19 cellular contexts compared by ENCODE assay signal in genomic region chr12:53992377-53992776, GRCh38. TPM values are rescaled to one million over a fixed set of nuclear protein-coding genes. Genes with fewer than 3 reads are reported as not detected.
DNase-seq lines count a peak whose midpoint lies in the region; ATAC-seq and TF ChIP-seq lines count a peak whose summit lies in the region.
"Had no signal": no experiment of that assay in that cellular context is flagged by ENCODE, and none has a peak within 500 bp of the region (broad histone marks: within the 10 kb centered on the region; RNA-seq: fewer than 3 reads in every experiment).

No MANE protein-coding gene starts in this region.

- H3K36me3 Mint-ChIP-seq in endothelial cell (ENCODE audit: low read depth, unreplicated experiment) (peaks cover 4% of the 10 kb centered on the region), neural progenitor cell (no peaks in the 10 kb centered on the region)
- peaks cover 0 to 6% (median 0%) of the 10 kb centered on the region in 5 donors for H3K36me3 Mint-ChIP-seq in naive thymus-derived CD4-positive, alpha-beta T cell

- TF ChIP-seq CTCF in endothelial cell (IDR thresholded peaks at IDR 0.05; ENCODE audit: unreplicated experiment) (no peak), psoas muscle (IDR thresholded peaks at IDR 0.05) (no peak), neural progenitor cell (IDR thresholded peaks at IDR 0.05) (no peak)

- no peak for DNase-seq in stimulated activated naive CD8-positive, alpha-beta T cell treated with anti-CD3 and anti-CD28 coated beads, Interleukin-15, Interleukin-2, amounts not matched to agents 100 U/mL and 50 U/mL, for 24 hours
- no peak for DNase-seq in stimulated activated naive CD8-positive, alpha-beta T cell treated with anti-CD3 and anti-CD28 coated beads, Interleukin-15, amount 100 ng/mL, for 72 hours
- DNase-seq in endothelial cell (ENCODE audit: low spot score) (no peak), psoas muscle (no peak), SJCRH30 (no peak), neural progenitor cell (ENCODE audit: low spot score) (no peak), DMS114 treated with DMSO at 0.1 percent for 48 hours (lab: John Stamatoyannopoulos, UW; ENCODE audit: unreplicated experiment) (no peak)
- no peak for DNase-seq in naive thymus-derived CD4-positive, alpha-beta T cell
- DNase-seq: DMS79, NCI-H1048, NCI-H146, NCI-H2107, NCI-H345, NCI-H526 treated with DMSO at 0.1 percent for 48 hours, Right ventricle myocardium superior had no signal

- peaks cover 100% of the 10 kb centered on the region for H3K27me3 Mint-ChIP-seq in stimulated activated naive CD8-positive, alpha-beta T cell treated with anti-CD3 and anti-CD28 coated beads, Interleukin-15, amount 100 ng/mL, for 72 hours
- H3K27me3 Mint-ChIP-seq in endothelial cell (ENCODE audit: unreplicated experiment) = peaks cover 41% of the 10 kb centered on the region
- H3K27me3 Mint-ChIP-seq in naive thymus-derived CD4-positive, alpha-beta T cell = peaks cover 89 to 98% (median 92%) of the 10 kb centered on the region in 5 donors
- peaks cover 98% of the 10 kb centered on the region for H3K27me3 Mint-ChIP-seq in neural progenitor cell (ENCODE audit: insufficient read depth, low read depth)

- no peak overlapping the region for H3K4me3 Mint-ChIP-seq in stimulated activated naive CD8-positive, alpha-beta T cell treated with anti-CD3 and anti-CD28 coated beads, Interleukin-15, amount 100 ng/mL, for 72 hours
- H3K4me3 Mint-ChIP-seq in endothelial cell (ENCODE audit: unreplicated experiment) (no peak overlapping the region), neural progenitor cell (no peak overlapping the region)
- peak overlapping the region in 1 of 10 donors; percentile 27 for H3K4me3 Mint-ChIP-seq in naive thymus-derived CD4-positive, alpha-beta T cell

- H3K9me3 Mint-ChIP-seq in stimulated activated naive CD8-positive, alpha-beta T cell treated with anti-CD3 and anti-CD28 coated beads, Interleukin-15, amount 100 ng/mL, for 72 hours = no peaks in the 10 kb centered on the region
- H3K9me3 Mint-ChIP-seq in endothelial cell (ENCODE audit: unreplicated experiment) (no peaks in the 10 kb centered on the region), neural progenitor cell (peaks cover 6% of the 10 kb centered on the region)
- peaks cover 0 to 8% (median 0%) of the 10 kb centered on the region in 11 donors for H3K9me3 Mint-ChIP-seq in naive thymus-derived CD4-positive, alpha-beta T cell

- WGBS in psoas muscle, 3 donors = 55 to 62% (median 56%) methylated on average over 5 of the region's 5 CpGs

- H3K4me3 ChIP-seq in psoas muscle (peak overlapping the region; percentile 79), SJCRH30 (no peak overlapping the region), neural progenitor cell (no peak overlapping the region)
- no peak overlapping the region for H3K4me3 ChIP-seq in naive thymus-derived CD4-positive, alpha-beta T cell (ENCODE audit: low read length)
- H3K4me3 ChIP-seq: GM12878, K562 had no signal

- H3F3A ChIP-seq in neural progenitor cell (ENCODE audit: low read depth) = no peaks in the 10 kb centered on the region

- H3K4me1 ChIP-seq in psoas muscle (peaks cover 41% of the 10 kb centered on the region), SJCRH30 (no peaks in the 10 kb centered on the region), neural progenitor cell (no peaks in the 10 kb centered on the region)
- peaks cover 22 to 27% of the 10 kb centered on the region in 2 donors for H3K4me1 ChIP-seq in naive thymus-derived CD4-positive, alpha-beta T cell (ENCODE audit: control insufficient read depth in 2 of 2, insufficient read depth in 2 of 2, low read length in 2 of 2)

- H3K27ac ChIP-seq in psoas muscle (peak overlapping the region; percentile 95), SJCRH30 (no peak overlapping the region), neural progenitor cell (no peak overlapping the region)
- no peak overlapping the region for H3K27ac ChIP-seq in naive thymus-derived CD4-positive, alpha-beta T cell (ENCODE audit: low read depth, low read length)

- H2AFZ ChIP-seq in neural progenitor cell (replicated peaks) = no peak overlapping the region

- H3K9me3 ChIP-seq in psoas muscle = no peaks in the 10 kb centered on the region
- H3K9me3 ChIP-seq in SJCRH30 (replicated peaks) = no peaks in the 10 kb centered on the region
- H3K9me3 ChIP-seq in naive thymus-derived CD4-positive, alpha-beta T cell (ENCODE audit: control insufficient read depth in 2 of 3, low read length in 3 of 3) = no peaks in the 10 kb centered on the region
- no peaks in the 10 kb centered on the region for H3K9me3 ChIP-seq in neural progenitor cell (ENCODE audit: low read depth)

- intact Hi-C loops in psoas muscle (cut with DNase I) = no loop called here
- intact Hi-C loops in naive thymus-derived CD4-positive, alpha-beta T cell (cut with micrococcal nuclease) = no loop called here

- H3K9ac ChIP-seq in neural progenitor cell = no peak overlapping the region

- H3K4me1 Mint-ChIP-seq in stimulated activated naive CD8-positive, alpha-beta T cell treated with anti-CD3 and anti-CD28 coated beads, Interleukin-15, amount 100 ng/mL, for 72 hours = peaks cover 84% of the 10 kb centered on the region
- H3K4me1 Mint-ChIP-seq in endothelial cell (ENCODE audit: unreplicated experiment) = peaks cover 43% of the 10 kb centered on the region
- peaks cover 33 to 62% (median 45%) of the 10 kb centered on the region in 7 donors for H3K4me1 Mint-ChIP-seq in naive thymus-derived CD4-positive, alpha-beta T cell
- H3K4me1 Mint-ChIP-seq in neural progenitor cell = peaks cover 2% of the 10 kb centered on the region

- CTCF ChIA-PET in naive thymus-derived CD4-positive, alpha-beta T cell (lab: Charles Lee) = interaction anchor here (1.1 kb wide), 1 partner anchor 8 kb away, joined by 3 read pairs; the partner anchor contains the start of gene HOXC9

- no peaks in the 10 kb centered on the region for H3K79me2 ChIP-seq in neural progenitor cell (ENCODE audit: low read depth)

- POLR2A ChIA-PET in naive thymus-derived CD4-positive, alpha-beta T cell (lab: Charles Lee) = interaction anchor here (0.5 kb wide), 1 partner anchor 25 kb away, joined by 3 read pairs; no protein-coding TSS in a partner anchor

- H3K27ac Mint-ChIP-seq in stimulated activated naive CD8-positive, alpha-beta T cell treated with anti-CD3 and anti-CD28 coated beads, Interleukin-15, amount 100 ng/mL, for 72 hours = no peak overlapping the region
- peak overlapping the region; percentile 42 for H3K27ac Mint-ChIP-seq in endothelial cell (ENCODE audit: unreplicated experiment)
- no peak overlapping the region for H3K27ac Mint-ChIP-seq in naive thymus-derived CD4-positive, alpha-beta T cell
- H3K27ac Mint-ChIP-seq in neural progenitor cell = no peak overlapping the region
- H3K27ac Mint-ChIP-seq: CD14-positive monocyte had no signal

- ATAC-seq in stimulated activated naive CD8-positive, alpha-beta T cell treated with anti-CD3 and anti-CD28 coated beads, Interleukin-15, Interleukin-2, amounts not matched to agents 100 U/mL and 50 U/mL, for 24 hours = peak; percentile 28
- ATAC-seq in stimulated activated naive CD8-positive, alpha-beta T cell treated with anti-CD3 and anti-CD28 coated beads, Interleukin-15, amount 100 ng/mL, for 72 hours = no peak
- no peak for ATAC-seq in psoas muscle
- no peak for ATAC-seq in naive thymus-derived CD4-positive, alpha-beta T cell
- ATAC-seq: GM12878, K562 had no signal

- H3K36me3 ChIP-seq in psoas muscle (ENCODE audit: insufficient read depth in 1 of 2, low read depth in 1 of 2) = no peaks in the 10 kb centered on the region
- H3K36me3 ChIP-seq in SJCRH30 = no peaks in the 10 kb centered on the region
- no peaks in the 10 kb centered on the region for H3K36me3 ChIP-seq in naive thymus-derived CD4-positive, alpha-beta T cell (ENCODE audit: control insufficient read depth in 2 of 3, insufficient read depth in 3 of 3, low read length in 3 of 3)
- no peaks in the 10 kb centered on the region for H3K36me3 ChIP-seq in neural progenitor cell

- peaks cover 89% of the 10 kb centered on the region for H4K20me1 ChIP-seq in neural progenitor cell (ENCODE audit: low read depth)

- no peak overlapping the region for H3K4me2 ChIP-seq in neural progenitor cell

- H3K27me3 ChIP-seq in psoas muscle (ENCODE audit: insufficient read depth in 3 of 3, low read length in 2 of 3) (peaks cover 0 to 3% (median 0%) of the 10 kb centered on the region in 3 donors), SJCRH30 (peaks cover 23% of the 10 kb centered on the region), neural progenitor cell (peaks cover 100% of the 10 kb centered on the region)
- peaks cover 60 to 91% of the 10 kb centered on the region in 2 donors for H3K27me3 ChIP-seq in naive thymus-derived CD4-positive, alpha-beta T cell (ENCODE audit: control insufficient read depth in 2 of 2, insufficient read depth in 2 of 2, low read length in 2 of 2)

RNA-seq across cellular contexts. Expression of gene HOXC10, which starts 7.4 kb away (rescaled TPM):
- 1.9 TPM for total RNA-seq in endothelial cell (ENCODE audit: unreplicated experiment)
- total RNA-seq in psoas muscle = 10 to 100 TPM in 2 of 4 donors, 1 to 10 TPM in 2; 3.0 to 79.4 (median 34.3) TPM
- polyA plus RNA-seq in psoas muscle = 100 to 1,000 TPM in 1 of 3 donors, 10 to 100 TPM in 2; 43.4 to 129 (median 74.1) TPM
- 0.51 and 0.71 TPM in 2 replicates for total RNA-seq in SJCRH30 (2014; rRNA removed; shearing (Covaris generic))
- total RNA-seq in naive thymus-derived CD4-positive, alpha-beta T cell = not detected
- polyA plus RNA-seq in naive thymus-derived CD4-positive, alpha-beta T cell = not detected
- total RNA-seq in neural progenitor cell (ENCODE audit: low replicate concordance) = not detected in 2 replicates
- total RNA-seq: Right ventricle myocardium superior had no signal
- polyA plus RNA-seq: CD14-positive monocyte, GM12878 had no signal

RNA-seq across cellular contexts. Expression of gene HOXC9, which starts 7.6 kb away (rescaled TPM):
- total RNA-seq in endothelial cell (ENCODE audit: unreplicated experiment) (0.28 TPM), psoas muscle (10 to 100 TPM in 2 of 4 donors, 1 to 10 TPM in 2; 6.4 to 14.6 (median 9.2) TPM), neural progenitor cell (ENCODE audit: low replicate concordance) (not detected in 2 replicates)
- polyA plus RNA-seq in psoas muscle = 10 to 100 TPM in 2 of 3 donors, 1 to 10 TPM in 1; 8.8 to 31.1 (median 16.4) TPM
- total RNA-seq in SJCRH30 (2014; rRNA removed; shearing (Covaris generic)) = 5.6 and 7.1 TPM in 2 replicates
- not detected for total RNA-seq in naive thymus-derived CD4-positive, alpha-beta T cell
- not detected for polyA plus RNA-seq in naive thymus-derived CD4-positive, alpha-beta T cell
- total RNA-seq: GM12878, Right ventricle myocardium superior had no signal
- polyA plus RNA-seq: CD14-positive monocyte, GM12878 had no signal

RNA-seq across cellular contexts. Expression of gene HOXC8, which starts 16.4 kb away (rescaled TPM):
- not detected for total RNA-seq in endothelial cell (ENCODE audit: unreplicated experiment)
- 10 to 100 TPM in 1 of 4 donors, 1 to 10 TPM in 3; 6.7 to 10.2 (median 9.0) TPM for total RNA-seq in psoas muscle
- polyA plus RNA-seq in psoas muscle = 1 to 10 TPM; 1.6 to 8.8 (median 3.3) TPM
- total RNA-seq in SJCRH30 (2014; rRNA removed; shearing (Covaris generic)) = 0.05 TPM in 1 of 2 replicates, not detected in the other
- total RNA-seq in naive thymus-derived CD4-positive, alpha-beta T cell = not detected
- polyA plus RNA-seq in naive thymus-derived CD4-positive, alpha-beta T cell = not detected
- total RNA-seq in neural progenitor cell (ENCODE audit: low replicate concordance) = not detected in 2 replicates
- total RNA-seq: GM12878, Right ventricle myocardium superior had no signal
- polyA plus RNA-seq: CD14-positive monocyte, GM12878 had no signal

RNA-seq across cellular contexts. Expression of gene HOTAIR, which starts 17.6 kb away (rescaled TPM):
- total RNA-seq in endothelial cell (ENCODE audit: unreplicated experiment) (1.4 TPM), psoas muscle (under 1 TPM in 1 of 4 donors, not detected in 3; 0.53 TPM), neural progenitor cell (ENCODE audit: low replicate concordance) (not detected in 2 replicates)
- under 1 TPM in 2 of 3 donors, not detected in 1; 0.23 to 0.25 TPM for polyA plus RNA-seq in psoas muscle
- 1.0 and 1.5 TPM in 2 replicates for total RNA-seq in SJCRH30 (2014; rRNA removed; shearing (Covaris generic))
- not detected for total RNA-seq in naive thymus-derived CD4-positive, alpha-beta T cell
- polyA plus RNA-seq in naive thymus-derived CD4-positive, alpha-beta T cell = not detected
- total RNA-seq: GM12878, K562, Right ventricle myocardium superior had no signal
- polyA plus RNA-seq: CD14-positive monocyte, GM12878 had no signal

RNA-seq across cellular contexts. Expression of gene HOXC11, which starts 19.5 kb away (rescaled TPM):
- total RNA-seq in endothelial cell (ENCODE audit: unreplicated experiment) (0.38 TPM), psoas muscle (under 1 TPM in 2 of 4 donors, not detected in 2; 0.34 to 0.82 TPM), neural progenitor cell (ENCODE audit: low replicate concordance) (not detected in 2 replicates)
- polyA plus RNA-seq in psoas muscle = 1 to 10 TPM in 1 of 3 donors, under 1 TPM in 2; 0.66 to 2.2 (median 0.95) TPM
- total RNA-seq in SJCRH30 (2014; rRNA removed; shearing (Covaris generic)) = 1.1 and 1.2 TPM in 2 replicates
- not detected for total RNA-seq in naive thymus-derived CD4-positive, alpha-beta T cell
- polyA plus RNA-seq in naive thymus-derived CD4-positive, alpha-beta T cell = not detected
- total RNA-seq: GM12878, HT1080, K562, Right ventricle myocardium superior had no signal
- polyA plus RNA-seq: CD14-positive monocyte, GM12878, K562 had no signal
